ENCODE assay signal across 10 cellular contexts in the genomic region with DNA sequence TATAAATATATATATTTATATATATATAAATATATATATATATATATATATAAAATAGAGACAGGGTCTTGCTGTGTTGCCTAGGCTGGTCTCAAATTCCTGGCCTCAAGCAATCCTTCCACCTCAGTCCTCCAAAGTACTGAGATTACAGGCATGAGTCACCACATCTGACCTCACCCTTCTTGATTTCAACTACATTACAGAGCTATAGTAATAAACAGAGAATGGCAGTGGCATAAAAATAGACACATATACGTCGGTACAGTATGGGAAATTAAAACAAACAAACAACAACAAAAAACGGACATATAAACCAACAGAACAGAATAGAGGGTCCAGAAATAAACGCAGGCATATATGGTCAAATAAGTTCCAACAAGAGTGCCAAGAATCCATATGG.
"Had no signal": no experiment of that assay in that cellular context is flagged by ENCODE, and none has a peak within 500 bp of the region (broad histone marks: within the 10 kb centered on the region; RNA-seq: fewer than 3 reads in every experiment).

No MANE protein-coding gene starts in this region.

- H3K4me3 ChIP-seq: gastroesophageal sphincter, smooth muscle cell had no signal

- H3K4me1 ChIP-seq: gastroesophageal sphincter, parathyroid adenoma had no signal

- H3K36me3 ChIP-seq: gastroesophageal sphincter had no signal

- ATAC-seq: effector memory CD8-positive, alpha-beta T cell; gastroesophageal sphincter; T-cell had no signal

- H3K27me3 ChIP-seq: gastroesophageal sphincter had no signal

- H3K27ac ChIP-seq: gastroesophageal sphincter, parathyroid adenoma had no signal

- DNase-seq: activated CD4-positive, alpha-beta T cell treated with anti-CD3 and anti-CD28 coated beads, Interleukin-2, amount 10 ng/mL, durations not matched to agents 24 days and 14 days; activated naive CD4-positive, alpha-beta T cell; effector memory CD8-positive, alpha-beta T cell; kidney glomerular epithelial cell; T-cell; T1000 had no signal

- FAIRE-seq: urothelium cell line had no signal
